In the genomic region with DNA sequence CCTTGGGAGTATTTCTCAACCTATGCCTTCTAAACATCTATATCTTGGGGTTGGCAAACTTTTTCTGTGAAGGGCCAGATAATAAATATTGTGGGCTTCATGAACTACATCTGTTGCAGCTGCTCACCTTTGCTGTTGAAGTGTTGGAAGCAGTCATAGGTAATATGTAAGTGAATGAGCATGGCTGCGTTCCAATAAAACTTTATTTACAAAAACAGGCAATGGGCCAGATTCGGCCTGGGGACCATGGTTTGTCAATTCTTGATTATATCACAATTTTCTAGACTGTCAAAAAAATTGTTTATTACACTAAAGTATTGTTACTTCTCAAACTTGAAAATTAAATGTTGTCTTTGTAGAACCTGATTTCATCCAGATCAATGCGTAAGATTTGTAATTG, we compare ENCODE assay signal across 23 cellular contexts.
"Had no signal": no experiment of that assay in that cellular context is flagged by ENCODE, and none has a peak within 500 bp of the region (broad histone marks: within the 10 kb centered on the region; RNA-seq: fewer than 3 reads in every experiment).

No MANE protein-coding gene starts in this region.

- H3K4me3 ChIP-seq: colonic mucosa, dorsolateral prefrontal cortex, esophagus squamous epithelium, gastrocnemius medialis, heart right ventricle, left lung, lower lobe of right lung had no signal

- H3K9me3 ChIP-seq: colonic mucosa, esophagus squamous epithelium, gastrocnemius medialis, heart right ventricle, left lung, lower lobe of right lung had no signal

- H3K27ac ChIP-seq: colonic mucosa, dorsolateral prefrontal cortex, gastrocnemius medialis, heart right ventricle, left lung, lower lobe of right lung had no signal

- ATAC-seq: gastrocnemius medialis; heart right ventricle; left cardiac atrium; left lung; left ventricle myocardium superior; lower lobe of right lung; naive thymus-derived CD4-positive, alpha-beta T cell; natural killer cell had no signal

- H3K36me3 ChIP-seq: colonic mucosa, gastrocnemius medialis, lower lobe of right lung had no signal

- H3K27me3 ChIP-seq: colonic mucosa, dorsolateral prefrontal cortex, esophagus squamous epithelium, gastrocnemius medialis, heart right ventricle, left lung had no signal

- DNase-seq: colonic mucosa; dermis blood vessel endothelial cell; dorsolateral prefrontal cortex; effector CD4-positive, alpha-beta T cell; effector memory CD4-positive, alpha-beta T cell; esophagus squamous epithelium; foreskin melanocyte; gastrocnemius medialis; glutamatergic neuron; head of caudate nucleus; heart right ventricle; hippocampal formation; left cardiac atrium; left lung; left ventricle myocardium superior; lower lobe of right lung; mesendoderm; midbrain; naive thymus-derived CD4-positive, alpha-beta T cell; natural killer cell had no signal

- H3K4me1 ChIP-seq: colonic mucosa, gastrocnemius medialis, lower lobe of right lung had no signal

- FAIRE-seq: endothelial cell of umbilical vein, islet of Langerhans, keratinocyte had no signal
